In the genomic region with DNA sequence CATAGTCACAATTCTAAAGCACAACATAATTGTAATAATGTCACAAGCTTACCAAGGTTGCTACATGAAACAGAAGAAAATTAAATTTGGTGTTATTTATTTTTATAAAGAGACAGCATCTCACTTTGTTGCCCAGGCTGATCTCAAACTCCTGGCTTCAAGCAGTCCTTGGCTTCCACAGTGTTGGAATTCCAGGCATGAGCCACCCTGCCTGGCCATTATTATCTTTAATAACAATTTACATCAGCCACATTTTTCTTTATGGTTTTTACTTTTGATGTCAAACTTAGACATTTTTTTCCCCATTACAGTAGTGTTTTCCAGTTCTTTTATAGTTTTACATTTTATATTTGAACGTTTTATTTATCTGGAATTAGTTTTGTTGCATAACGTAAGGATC, we compare ENCODE assay signal across 15 cellular contexts.
"Had no signal": no experiment of that assay in that cellular context is flagged by ENCODE, and none has a peak within 500 bp of the region (broad histone marks: within the 10 kb centered on the region; RNA-seq: fewer than 3 reads in every experiment).

No MANE protein-coding gene starts in this region.

- H3K4me3 ChIP-seq: psoas muscle, upper lobe of left lung had no signal

- H3K27ac Mint-ChIP-seq: activated CD4-positive, alpha-beta T cell treated with anti-CD3 and anti-CD28 coated beads for 36 hours; activated CD8-positive, alpha-beta T cell treated with anti-CD3 and anti-CD28 coated beads, Interleukin-2, amount 10 ng/mL, durations not matched to agents 7 days and 5 days; dendritic cell treated with granulocyte-macrophage colony-stimulating factor and Interleukin-4, amounts not matched to agents 40 ng/mL and 50 ng/mL, for 4 days; natural killer cell treated with Interleukin-12 subunit alpha and Interleukin-12 subunit beta and Interleukin-15 and Interleukin-18, amount 100 ng/mL, for 72 hours; stimulated activated naive B cell treated with anti-CD40 and anti-IgM and Interleukin-4, amounts not matched to agents 10 μg/mL and 1 μg/mL and 100 μg/mL, for 72 hours had no signal

- DNase-seq: activated CD4-positive, alpha-beta T cell treated with anti-CD3 and anti-CD28 coated beads for 36 hours; activated CD8-positive, alpha-beta memory T cell treated with anti-CD3 and anti-CD28 coated beads, Interleukin-2, amount 50 U/mL, for 48 hours; activated CD8-positive, alpha-beta T cell treated with anti-CD3 and anti-CD28 coated beads, Interleukin-2, amount 10 ng/mL, durations not matched to agents 7 days and 5 days; central memory CD4-positive, alpha-beta T cell; left colon; occipital lobe; psoas muscle; stimulated activated CD4-positive, alpha-beta T cell treated with anti-CD3 and anti-CD28 coated beads, Interleukin-2, amount 100 ng/mL, for 24 hours; stimulated activated naive B cell treated with anti-CD40 and anti-IgM and Interleukin-4, amounts not matched to agents 10 μg/mL and 1 μg/mL and 100 μg/mL, for 72 hours; T-helper 1 cell; upper lobe of left lung; WERI-Rb-1 had no signal

- H3K36me3 Mint-ChIP-seq: natural killer cell treated with Interleukin-12 subunit alpha and Interleukin-12 subunit beta and Interleukin-15 and Interleukin-18, amount 100 ng/mL, for 72 hours; stimulated activated naive B cell treated with anti-CD40 and anti-IgM and Interleukin-4, amounts not matched to agents 10 μg/mL and 1 μg/mL and 100 μg/mL, for 72 hours had no signal

- H3K9me3 ChIP-seq: psoas muscle, upper lobe of left lung had no signal

- H3K36me3 ChIP-seq: upper lobe of left lung, WERI-Rb-1 had no signal

- H3K27ac ChIP-seq: psoas muscle, upper lobe of left lung, WERI-Rb-1 had no signal

- H3K27me3 ChIP-seq: upper lobe of left lung had no signal

- ATAC-seq: activated CD4-positive, alpha-beta T cell treated with anti-CD3 and anti-CD28 coated beads for 36 hours; activated CD8-positive, alpha-beta T cell treated with anti-CD3 and anti-CD28 coated beads, Interleukin-2, amount 10 ng/mL, durations not matched to agents 7 days and 5 days; left colon; natural killer cell treated with Interleukin-12 subunit alpha and Interleukin-12 subunit beta and Interleukin-15 and Interleukin-18, amount 100 ng/mL, for 72 hours; psoas muscle; sciatic nerve had no signal

- H3K27me3 Mint-ChIP-seq: activated CD4-positive, alpha-beta T cell treated with anti-CD3 and anti-CD28 coated beads for 36 hours; dendritic cell treated with granulocyte-macrophage colony-stimulating factor and Interleukin-4, amounts not matched to agents 40 ng/mL and 50 ng/mL, for 4 days; natural killer cell treated with Interleukin-12 subunit alpha and Interleukin-12 subunit beta and Interleukin-15 and Interleukin-18, amount 100 ng/mL, for 72 hours had no signal

- H3K4me3 Mint-ChIP-seq: activated CD4-positive, alpha-beta T cell treated with anti-CD3 and anti-CD28 coated beads for 36 hours; activated CD8-positive, alpha-beta T cell treated with anti-CD3 and anti-CD28 coated beads, Interleukin-2, amount 10 ng/mL, durations not matched to agents 7 days and 5 days; dendritic cell treated with granulocyte-macrophage colony-stimulating factor and Interleukin-4, amounts not matched to agents 40 ng/mL and 50 ng/mL, for 4 days; natural killer cell treated with Interleukin-12 subunit alpha and Interleukin-12 subunit beta and Interleukin-15 and Interleukin-18, amount 100 ng/mL, for 72 hours; stimulated activated naive B cell treated with anti-CD40 and anti-IgM and Interleukin-4, amounts not matched to agents 10 μg/mL and 1 μg/mL and 100 μg/mL, for 72 hours had no signal

- H3K9me3 Mint-ChIP-seq: dendritic cell treated with granulocyte-macrophage colony-stimulating factor and Interleukin-4, amounts not matched to agents 40 ng/mL and 50 ng/mL, for 4 days; natural killer cell treated with Interleukin-12 subunit alpha and Interleukin-12 subunit beta and Interleukin-15 and Interleukin-18, amount 100 ng/mL, for 72 hours; stimulated activated naive B cell treated with anti-CD40 and anti-IgM and Interleukin-4, amounts not matched to agents 10 μg/mL and 1 μg/mL and 100 μg/mL, for 72 hours had no signal
